In genomic region chr1:170580636-170581035, GRCh38 we compare ENCODE assay signal across 21 cellular contexts. TPM values are rescaled to one million over a fixed set of nuclear protein-coding genes. Genes with fewer than 3 reads are reported as not detected.
DNase-seq lines count a peak whose midpoint lies in the region; ATAC-seq and TF ChIP-seq lines count a peak whose summit lies in the region.
"Had no signal": no experiment of that assay in that cellular context is flagged by ENCODE, and none has a peak within 500 bp of the region (broad histone marks: within the 10 kb centered on the region; RNA-seq: fewer than 3 reads in every experiment).

No MANE protein-coding gene starts in this region.

- no peaks in the 10 kb centered on the region for H3K79me1 ChIP-seq in mesenchymal stem cell (replicated peaks; ENCODE audit: low read length, poor library complexity, severe bottlenecking)

- TF ChIP-seq CTCF in HL-60 (IDR thresholded peaks at IDR 0.05; ENCODE audit: insufficient read depth, low read length) (no peak), mesothelial cell of epicardium (IDR thresholded peaks at IDR 0.05; ENCODE audit: unreplicated experiment) (no peak), ascending aorta (IDR thresholded peaks at IDR 0.05) (no peak), GM23338 (conservative IDR thresholded peaks at IDR 0.05; ENCODE audit: low read depth in 2 of 2) (no peak)

- H2AK5ac ChIP-seq in mesenchymal stem cell (ENCODE audit: low read length, severe bottlenecking) = no peak overlapping the region

- H3K9ac ChIP-seq in adipocyte (ENCODE audit: low read length) (peak overlapping the region; percentile 15), mesenchymal stem cell (ENCODE audit: low read length) (peak overlapping the region; percentile 36)

- H3K4me1 Mint-ChIP-seq in mesothelial cell of epicardium = no peaks in the 10 kb centered on the region
- peaks cover 27% of the 10 kb centered on the region for H3K4me1 Mint-ChIP-seq in GM23338

- H2BK12ac ChIP-seq in mesenchymal stem cell (ENCODE audit: low read length in 2 of 2) = no peak overlapping the region

- no peak overlapping the region for H3K27ac Mint-ChIP-seq in mesothelial cell of epicardium
- no peak overlapping the region for H3K27ac Mint-ChIP-seq in GM23338
- H3K27ac Mint-ChIP-seq: CD8-positive, alpha-beta T cell had no signal

- DNase-seq in HL-60 (ENCODE audit: low read depth in 1 of 2, low spot score in 1 of 2) (peak in 1 of 2 experiments; percentile 65), OCI-M1 (lab: John Stamatoyannopoulos, UW) (peak; percentile 22), adipocyte (ENCODE audit: low read depth) (no peak), mesenchymal stem cell (no peak), mesothelial cell of epicardium (ENCODE audit: low spot score in 2 of 2, unreplicated experiment in 2 of 2) (no peak), ascending aorta (ENCODE audit: low spot score in 2 of 2) (no peak), GM23338 (ENCODE audit: low spot score) (no peak)
- DNase-seq: C1 segment of cervical spinal cord; Caco-2; CD8-positive, alpha-beta T cell; MG63; NCI-H2029; NCI-H446; NCI-H524 treated with DMSO at 0.1 percent for 48 hours; NCI-H774; NK-92 treated with Interleukin-12 subunit alpha and Interleukin-12 subunit beta, amount 100 ng/mL, for 24 hours; PC-9 had no signal

- H4K91ac ChIP-seq in mesenchymal stem cell (ENCODE audit: low read length) = no peak overlapping the region

- H3K27me3 ChIP-seq in HL-60 (ENCODE audit: insufficient read depth, poor library complexity, severe bottlenecking) = no peaks in the 10 kb centered on the region
- H3K27me3 ChIP-seq in adipocyte (replicated peaks; ENCODE audit: control insufficient read depth, insufficient read depth, low read length) = no peaks in the 10 kb centered on the region
- peaks cover 0 to under 1% of the 10 kb centered on the region in 2 experiments for H3K27me3 ChIP-seq in mesenchymal stem cell (ENCODE audit: control insufficient read depth in 1 of 2, insufficient read depth in 1 of 2, low read length in 2 of 2)
- H3K27me3 ChIP-seq in ascending aorta = no peaks in the 10 kb centered on the region
- H3K27me3 ChIP-seq in GM23338 (ENCODE audit: insufficient read depth) = peaks cover 22% of the 10 kb centered on the region

- no peaks in the 10 kb centered on the region for H3K9me2 ChIP-seq in GM23338 (ENCODE audit: insufficient read depth)

- H3K27me3 Mint-ChIP-seq in mesothelial cell of epicardium (ENCODE audit: low read depth) (no peaks in the 10 kb centered on the region), GM23338 (ENCODE audit: insufficient read depth, low read depth, poor library complexity) (peaks cover 7% of the 10 kb centered on the region)

- peak overlapping the region; percentile 70 for H3K27ac ChIP-seq in HL-60 (replicated peaks)
- H3K27ac ChIP-seq in mesenchymal stem cell (ENCODE audit: low read length, poor library complexity, severe bottlenecking) = no peak overlapping the region
- no peak overlapping the region for H3K27ac ChIP-seq in ascending aorta
- H3K27ac ChIP-seq in GM23338 (ENCODE audit: low read depth) = no peak overlapping the region
- H3K27ac ChIP-seq: A549, PC-9 had no signal

- intact Hi-C loops in ascending aorta (cut with DNase I) = no loop called here

- H3K4me2 ChIP-seq in mesenchymal stem cell (ENCODE audit: low read length, poor library complexity, severe bottlenecking) (no peak overlapping the region), GM23338 (no peak overlapping the region)
- H3K4me2 ChIP-seq: A549, PC-9 had no signal

- H3K4me3 Mint-ChIP-seq in mesothelial cell of epicardium (no peak overlapping the region), GM23338 (no peak overlapping the region)
- H3K4me3 Mint-ChIP-seq: CD8-positive, alpha-beta T cell had no signal

- H3F3A ChIP-seq in GM23338 (replicated peaks; ENCODE audit: low read depth) = no peaks in the 10 kb centered on the region

- H3K36me3 ChIP-seq in adipocyte (ENCODE audit: control insufficient read depth, insufficient read depth, low read length, severe bottlenecking) (no peaks in the 10 kb centered on the region), mesenchymal stem cell (ENCODE audit: control insufficient read depth in 1 of 2, insufficient read depth in 2 of 2, low read depth in 1 of 2, low read length in 2 of 2) (no peaks in the 10 kb centered on the region), ascending aorta (no peaks in the 10 kb centered on the region), GM23338 (ENCODE audit: insufficient read depth) (no peaks in the 10 kb centered on the region)
- H3K36me3 ChIP-seq: MG63 had no signal

- no peaks in the 10 kb centered on the region for H4K20me1 ChIP-seq in GM23338 (replicated peaks; ENCODE audit: insufficient read depth)

- no peak overlapping the region for H3K4ac ChIP-seq in mesenchymal stem cell (ENCODE audit: low read depth in 1 of 2, low read length in 2 of 2)

- no peak overlapping the region for H3K23ac ChIP-seq in mesenchymal stem cell (ENCODE audit: low read length in 2 of 2)

- H3K18ac ChIP-seq in mesenchymal stem cell (ENCODE audit: low read depth in 1 of 2, low read length in 2 of 2) = no peak overlapping the region

- H3K4me3 ChIP-seq in HL-60 (replicated peaks; ENCODE audit: insufficient read depth, low read length) (no peak overlapping the region), adipocyte (ENCODE audit: low read length) (peak overlapping the region; percentile 26), mesenchymal stem cell (ENCODE audit: insufficient read depth in 1 of 2, low read depth in 1 of 2, low read length in 2 of 2) (no peak overlapping the region), ascending aorta (no peak overlapping the region), GM23338 (no peak overlapping the region)
- H3K4me3 ChIP-seq: A549, GM12878, K562, MG63, PC-9 had no signal

- H4K8ac ChIP-seq in mesenchymal stem cell (ENCODE audit: low read length) = no peak overlapping the region

- no peak overlapping the region for H2BK120ac ChIP-seq in mesenchymal stem cell (ENCODE audit: low read depth, low read length)

- H3K9me3 Mint-ChIP-seq in mesothelial cell of epicardium (no peaks in the 10 kb centered on the region), GM23338 (no peaks in the 10 kb centered on the region)
- H3K9me3 Mint-ChIP-seq: CD8-positive, alpha-beta T cell had no signal

- H3K36me3 Mint-ChIP-seq in mesothelial cell of epicardium = no peaks in the 10 kb centered on the region
- no peaks in the 10 kb centered on the region for H3K36me3 Mint-ChIP-seq in GM23338 (ENCODE audit: low read depth)
- H3K36me3 Mint-ChIP-seq: CD8-positive, alpha-beta T cell had no signal

- no peak overlapping the region for H2BK5ac ChIP-seq in mesenchymal stem cell (ENCODE audit: low read depth, low read length, poor library complexity, severe bottlenecking)

- no peaks in the 10 kb centered on the region for H3K79me2 ChIP-seq in GM23338 (replicated peaks; ENCODE audit: insufficient read depth)

- peaks cover 16% of the 10 kb centered on the region for H3K4me1 ChIP-seq in adipocyte (ENCODE audit: control insufficient read depth, insufficient read depth, low read length)
- no peaks in the 10 kb centered on the region for H3K4me1 ChIP-seq in mesenchymal stem cell (ENCODE audit: control insufficient read depth, insufficient read depth, low read depth, low read length)
- H3K4me1 ChIP-seq in ascending aorta = no peaks in the 10 kb centered on the region
- H3K4me1 ChIP-seq in GM23338 (ENCODE audit: insufficient read depth) = peaks cover 7% of the 10 kb centered on the region; the same call in 1 of the 2 replicates
- H3K4me1 ChIP-seq: A549, Caco-2 had no signal

- no peak for ATAC-seq in GM18517 (IDR thresholded peaks at IDR 0.05; ENCODE audit: unreplicated experiment)
- no peak; the same call in 2 of the 3 replicates for ATAC-seq in GM23338
- ATAC-seq: A549; CD8-positive, alpha-beta T cell; GM12878; K562 had no signal

- H2BK15ac ChIP-seq in mesenchymal stem cell (ENCODE audit: low read depth, poor library complexity, severe bottlenecking) = no peak overlapping the region

- H3K9me3 ChIP-seq in adipocyte (ENCODE audit: control insufficient read depth, low read length) = no peaks in the 10 kb centered on the region
- no peaks in the 10 kb centered on the region for H3K9me3 ChIP-seq in mesenchymal stem cell (ENCODE audit: control insufficient read depth, low read length)
- H3K9me3 ChIP-seq in ascending aorta = no peaks in the 10 kb centered on the region
- H3K9me3 ChIP-seq: A549, Caco-2, MG63 had no signal

- no peak overlapping the region for H2AFZ ChIP-seq in mesenchymal stem cell (ENCODE audit: low read depth, low read length)
- no peak overlapping the region for H2AFZ ChIP-seq in GM23338
- H2AFZ ChIP-seq: PC-9 had no signal

- 93% methylated on average over 2 of the region's 2 CpGs for WGBS in mesenchymal stem cell

- no peak overlapping the region for H3K14ac ChIP-seq in mesenchymal stem cell (ENCODE audit: low read length in 2 of 2)

RNA-seq across cellular contexts. Expression of gene GORAB, which starts 48.7 kb away (rescaled TPM):
- 8.6 TPM for polyA plus RNA-seq in mesenchymal stem cell (2013, experiment 1 of 2)
- polyA plus RNA-seq in mesenchymal stem cell (2013, experiment 2 of 2) = 8.0 TPM
- total RNA-seq in mesothelial cell of epicardium = 15.7 to 18.4 TPM (median 17.5 TPM) in 3 replicates
- 4.9 TPM for total RNA-seq in ascending aorta
- total RNA-seq in GM23338 (2014; rRNA removed; shearing (Covaris generic)) = 11.6 and 21.1 TPM in 2 replicates
- polyA plus RNA-seq in GM23338 (2016; fragmentation: Nextera tagmentation; extraction: Ambion mirVana) = 10.4 and 10.9 TPM in 2 replicates
